ENCODE assay signal across 8 cellular contexts in genomic region chr9:128127568-128127989, GRCh38. TPM values are rescaled to one million over a fixed set of nuclear protein-coding genes. Genes with fewer than 3 reads are reported as not detected.
DNase-seq lines count a peak whose midpoint lies in the region; ATAC-seq and TF ChIP-seq lines count a peak whose summit lies in the region.

PTGES2 (minus strand) TSS chr9:128127729; CDS start chr9:128127717, 12 bp downstream.

- DNase-seq in AG04449 (ENCODE audit: low read depth, low spot score) (no peak), NCI-H446 treated with DMSO at 0.1 percent for 48 hours (lab: John Stamatoyannopoulos, UW) (peak; percentile 40), dorsolateral prefrontal cortex (peak; percentile 71 to 91 (median 81)), right lobe of liver (peak; percentile 86 to 91 (median 88))
- DNase-seq in activated CD4-positive, alpha-beta T cell treated with anti-CD3 and anti-CD28 coated beads, Interleukin-2, amount 50 U/mL, for 4 hours: peak; percentile 76 to 80
- peak; percentile 77 for DNase-seq in stimulated activated CD4-positive, alpha-beta T cell treated with anti-CD3 and anti-CD28 coated beads, Interleukin-4, amount 100 ng/mL, for 24 hours

- H3K9me3 ChIP-seq in right lobe of liver: no peaks in the 10 kb centered on the region

- TF ChIP-seq POLR2A in GM18526 (IDR thresholded peaks at IDR 0.05; ENCODE audit: extremely low read depth, insufficient read length): peak; percentile 55
- TF ChIP-seq POLR2A in right lobe of liver (IDR thresholded peaks at IDR 0.05): no peak

- POLR2A ChIA-PET in AG04449 (lab: Yijun Ruan, JAX): interaction anchor here (0.9 kb wide), 1 partner anchor 9 kb away, joined by 5 read pairs; no protein-coding TSS in a partner anchor

- H3K27ac ChIP-seq in dorsolateral prefrontal cortex: peak within 1 kb of the TSS; percentile 93 to 100 (median 98)
- H3K27ac ChIP-seq in right lobe of liver: peak within 1 kb of the TSS; percentile 91 to 94 (median 93)

- peaks cover 0 to 14% (median 3%) of the 10 kb centered on the region in 4 donors for H3K36me3 ChIP-seq in right lobe of liver

- CTCF ChIA-PET in AG04449 (lab: Yijun Ruan, JAX): interaction anchor here (1.5 to 6.8 kb wide), 3 partner anchors 12 to 185 kb away, joined by 4 to 112 read pairs (median 6); no protein-coding TSS in a partner anchor

- intact Hi-C loops in dorsolateral prefrontal cortex (cut with DNase I) (loop anchor here (5.0 to 10.0 kb wide), 3 partner anchors 35 to 67 kb away; partner anchors contain the start of genes BBLN (in 1 of the 2), CIZ1 (in 1 of the 2), NAIF1 (in 1 of the 2) and SLC25A25 (in 1 of the 2)), right lobe of liver (cut with DNase I) (no loop called here)

- peaks cover 0 to 22% (median 11%) of the 10 kb centered on the region in 4 donors for H3K4me1 ChIP-seq in right lobe of liver

- H3K4me3 ChIP-seq in AG04449 (ENCODE audit: low read depth, low read length) (peak within 1 kb of the TSS; percentile 95), dorsolateral prefrontal cortex (peak within 1 kb of the TSS; percentile 73 to 99 (median 93)), right lobe of liver (peak within 1 kb of the TSS; percentile 94 to 99 (median 97))

- H3K27me3 ChIP-seq in dorsolateral prefrontal cortex: no peaks in the 10 kb centered on the region
- no peaks in the 10 kb centered on the region for H3K27me3 ChIP-seq in right lobe of liver

- ATAC-seq in HG03095 (IDR thresholded peaks at IDR 0.05; ENCODE audit: unreplicated experiment) (peak; percentile 45), right lobe of liver (peak; percentile 71 to 87 (median 81))

- WGBS in right lobe of liver (ENCODE audit: insufficient coverage, low coverage, low lambda C conversion rate, missing lambda C conversion rate): 0% methylated on average over 12 of the region's 56 CpGs

- no peak for TF ChIP-seq CTCF in AG04449 (IDR thresholded peaks at IDR 0.05; ENCODE audit: insufficient read depth, low read length, missing control alignments)
- TF ChIP-seq CTCF in dorsolateral prefrontal cortex (IDR thresholded peaks at IDR 0.05 in 54 of 56, conservative IDR thresholded peaks at IDR 0.05 in 2 of 56; ENCODE audit: low read depth in 1 of 56, partially characterized antibody in 56 of 56): peak in 11 of 56 donors; percentile 1 to 47 (median 21)
- TF ChIP-seq CTCF in right lobe of liver (IDR thresholded peaks at IDR 0.05): no peak

RNA-seq across cellular contexts. Expression of gene PTGES2, which starts in this region (rescaled TPM):
- 100 to 1,000 TPM in 43 of 120 experiments, 10 to 100 TPM in 77; 59.1 to 132 (median 93.5) TPM for total RNA-seq in dorsolateral prefrontal cortex
- 10 to 100 TPM; 27.2 to 67.2 (median 30.5) TPM for total RNA-seq in right lobe of liver

Comparison
In these comparisons a context has a peak if more than half of its experiments do, and no peak if none do; other contexts are left out.
1. intact Hi-C loops: an anchor here in dorsolateral prefrontal cortex (5.0 to 10.0 kb wide); none called in right lobe of liver.